25 cellular contexts compared by ENCODE assay signal in the genomic region with DNA sequence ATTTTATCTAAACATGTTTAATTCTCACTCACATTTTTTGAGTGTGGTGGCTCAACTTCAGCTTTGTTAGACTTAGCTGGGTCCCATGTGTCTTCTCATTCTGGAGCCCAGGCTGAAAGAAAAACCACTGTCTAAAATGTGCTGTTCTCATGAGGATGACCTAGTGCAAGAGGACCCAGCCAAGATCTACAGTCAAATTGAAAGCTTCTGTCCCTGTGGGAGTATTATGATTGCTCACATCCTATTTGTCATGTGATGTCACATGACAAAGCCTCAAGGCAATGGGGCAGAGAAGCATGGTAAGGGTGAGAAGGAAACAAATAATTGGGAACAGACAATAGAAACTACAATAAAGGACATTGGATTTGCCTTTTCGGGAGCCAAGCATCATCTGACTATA.
DNase-seq lines count a peak whose midpoint lies in the region; ATAC-seq and TF ChIP-seq lines count a peak whose summit lies in the region.
"Had no signal": no experiment of that assay in that cellular context is flagged by ENCODE, and none has a peak within 500 bp of the region (broad histone marks: within the 10 kb centered on the region; RNA-seq: fewer than 3 reads in every experiment).

No MANE protein-coding gene starts in this region.

- TF ChIP-seq CTCF in PC-3 (conservative IDR thresholded peaks at IDR 0.05; ENCODE audit: low read depth, low read length) (no peak), GM10248 (IDR thresholded peaks at IDR 0.05; ENCODE audit: control extremely low read depth, extremely low read depth, low read depth, missing control alignments) (no peak)

- no peak overlapping the region for H3K9ac ChIP-seq in PC-3 (ENCODE audit: low read length)
- H3K9ac ChIP-seq: KMS-11, SK-N-SH had no signal

- no peaks in the 10 kb centered on the region for H3K9me3 ChIP-seq in PC-3 (ENCODE audit: low read length)
- H3K9me3 ChIP-seq: breast epithelium, HAP-1, SK-N-SH, upper lobe of right lung had no signal

- POLR2A ChIA-PET in PC-3 (lab: Charles Lee; ENCODE audit: unreplicated experiment) = no interaction called here
- POLR2A ChIA-PET in GM10248 (lab: Yijun Ruan, JAX) = no interaction called here

- no peak overlapping the region for H3K27ac ChIP-seq in PC-3 (ENCODE audit: low read length)
- H3K27ac ChIP-seq: breast epithelium, KMS-11, RWPE1, sigmoid colon, upper lobe of right lung had no signal

- peak; percentile 19 for DNase-seq in RKO (ENCODE audit: low spot score)
- no peak for DNase-seq in activated T-cell treated with anti-CD3 and anti-CD28 coated beads, Interleukin-2, amount 50 U/mL, for 48 hours
- no peak for DNase-seq in PC-3
- no peak for DNase-seq in GM10248 (ENCODE audit: extremely low spot score)
- DNase-seq in GDM1 (lab: John Stamatoyannopoulos, UW) = no peak
- DNase-seq: activated CD4-positive, alpha-beta memory T cell treated with anti-CD3 and anti-CD28 coated beads, Interleukin-2, amount 10 ng/mL, durations not matched to agents 7 days and 5 days; activated CD4-positive, CD25-positive, alpha-beta regulatory T cell treated with anti-CD3 and anti-CD28 coated beads, Interleukin-2, amount 50 U/mL, for 72 hours; activated CD8-positive, alpha-beta memory T cell treated with anti-CD3 and anti-CD28 coated beads, Interleukin-2, amount 50 U/mL, for 48 hours; islet precursor cell; left ventricle myocardium superior; NCI-H1436 treated with DMSO at 0.1 percent for 48 hours; NCI-H526 treated with DMSO at 0.1 percent for 48 hours; sigmoid colon; SK-N-SH; stimulated activated CD4-positive, alpha-beta T cell treated with anti-CD3 and anti-CD28 coated beads, Interleukin-4, amount 100 ng/mL, for 24 hours; upper lobe of right lung had no signal

- no peaks in the 10 kb centered on the region for H3F3A ChIP-seq in PC-3 (ENCODE audit: low read length, unreplicated experiment)

- H3K9me2 ChIP-seq in PC-3 (replicated peaks; ENCODE audit: low read length) = no peaks in the 10 kb centered on the region
- H3K9me2 ChIP-seq: SK-N-SH had no signal

- CTCF ChIA-PET in PC-3 (lab: Charles Lee) = no interaction called here
- CTCF ChIA-PET in GM10248 (lab: Yijun Ruan, JAX) = interaction anchor here (0.8 to 1.3 kb wide), 3 partner anchors 9 to 41 kb away, joined by 3 to 7 read pairs (median 5); no protein-coding TSS in a partner anchor

- H2AFZ ChIP-seq in PC-3 (ENCODE audit: low read length) = no peak overlapping the region

- no TSS peak for BruUV-seq in PC-3 (replicated peaks; lab: Mats Ljungman, UMichigan)

- H3K4me3 ChIP-seq in PC-3 (ENCODE audit: low read length) = no peak overlapping the region
- H3K4me3 ChIP-seq: breast epithelium, HAP-1, sigmoid colon, upper lobe of right lung had no signal

- H3K4me2 ChIP-seq in PC-3 (ENCODE audit: low read length) = no peak overlapping the region
- H3K4me2 ChIP-seq: KMS-11, SK-N-SH had no signal

- H3K36me3 ChIP-seq in PC-3 (ENCODE audit: low read depth, low read length) = no peaks in the 10 kb centered on the region
- H3K36me3 ChIP-seq: breast epithelium, HAP-1, sigmoid colon, upper lobe of right lung had no signal

- no peaks in the 10 kb centered on the region for H3K27me3 ChIP-seq in PC-3 (ENCODE audit: low read length)
- H3K27me3 ChIP-seq: breast epithelium, sigmoid colon, upper lobe of right lung had no signal

- ATAC-seq in GM18520 (IDR thresholded peaks at IDR 0.05; ENCODE audit: unreplicated experiment) = peak; percentile 62
- ATAC-seq in GM21360 (IDR thresholded peaks at IDR 0.05; ENCODE audit: unreplicated experiment) = peak; percentile 63
- peak; percentile 68 for ATAC-seq in HG03378 (IDR thresholded peaks at IDR 0.05; ENCODE audit: unreplicated experiment)
- no peak for ATAC-seq in PC-3
- ATAC-seq: activated T-helper 17 cell treated with anti-CD3 and anti-CD28 coated beads, Interleukin-2, amount 50 U/mL, for 72 hours; left ventricle myocardium superior; stimulated activated memory B cell treated with anti-CD40 and anti-IgM and Interleukin-4, amounts not matched to agents 10 μg/mL and 1 μg/mL and 100 μg/mL, for 72 hours; upper lobe of right lung had no signal

- no peaks in the 10 kb centered on the region for H3K79me2 ChIP-seq in PC-3 (ENCODE audit: low read length)

- no peaks in the 10 kb centered on the region for H4K20me1 ChIP-seq in PC-3 (ENCODE audit: low read length)

- intact Hi-C loops in PC-3 (cut with micrococcal nuclease) = no loop called here

- H3K4me1 ChIP-seq in PC-3 (ENCODE audit: insufficient read depth, low read length) = no peaks in the 10 kb centered on the region
- H3K4me1 ChIP-seq: breast epithelium, HAP-1, sigmoid colon, upper lobe of right lung had no signal
